In the genomic region with DNA sequence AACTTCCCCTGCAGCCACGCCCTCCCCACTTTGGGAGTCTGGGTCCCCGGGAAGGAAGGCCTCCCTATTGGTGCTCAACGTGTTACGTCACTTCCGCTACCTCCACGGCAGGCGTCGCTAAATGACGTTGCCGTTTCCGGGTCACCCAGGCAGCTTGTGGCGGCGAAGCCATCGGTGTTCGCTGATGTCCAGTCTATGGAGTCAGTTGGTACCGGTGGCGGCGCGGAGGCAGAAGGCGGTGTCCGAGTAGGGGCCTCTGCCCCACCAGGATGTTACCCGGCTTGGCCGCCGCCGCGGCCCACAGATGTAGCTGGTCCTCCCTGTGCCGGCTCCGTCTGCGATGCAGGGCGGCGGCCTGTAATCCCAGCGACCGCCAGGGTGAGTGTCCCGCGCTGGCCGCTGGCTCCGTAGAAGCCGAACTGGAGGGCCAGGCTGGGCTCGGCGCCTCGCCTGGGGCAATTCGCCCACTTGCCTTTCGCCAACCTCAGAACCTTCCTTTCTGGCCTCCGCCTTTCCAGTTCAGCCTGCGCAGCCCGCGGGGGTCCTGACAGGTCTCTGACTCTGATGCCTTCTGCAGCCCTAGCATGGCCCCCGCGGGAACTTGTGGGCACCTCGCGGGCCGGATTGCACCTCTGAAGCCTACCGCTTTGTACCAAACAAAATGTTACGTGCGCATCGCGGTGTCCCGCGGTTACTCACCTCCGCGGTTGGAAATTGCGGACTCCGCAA, we compare ENCODE assay signal across 8 cellular contexts. TPM values are rescaled to one million over a fixed set of nuclear protein-coding genes. Genes with fewer than 3 reads are reported as not detected.
A peak's percentile ranks its signal among the peaks of the same experiment; 100 is the strongest.
DNase-seq lines count a peak whose midpoint lies in the region; ATAC-seq, FAIRE-seq and TF ChIP-seq lines count a peak whose summit lies in the region.

A gene (plus strand): TSS at position 148 of the 729 bp plus-strand sequence. CDS start 122 bp downstream, at position 270.

- H3K9ac ChIP-seq in ES-I3 (ENCODE audit: low read depth, low read length), result peak within 1 kb of the TSS; percentile 85

- peak within 1 kb of the TSS; percentile 86 for H3K4me3 ChIP-seq in RWPE2 (ENCODE audit: severe bottlenecking)
- peak within 1 kb of the TSS; percentile 78 for H3K4me3 ChIP-seq in fibroblast of pulmonary artery (replicated peaks; ENCODE audit: low read depth, low read length)

- H3K27me3 ChIP-seq in RWPE2 (ENCODE audit: insufficient read depth, poor library complexity, severe bottlenecking), result no peaks in the 10 kb centered on the region

- ATAC-seq in RWPE2 (ENCODE audit: low read depth), result peak; percentile 86
- ATAC-seq in natural killer cell treated with Interleukin-12 subunit alpha and Interleukin-12 subunit beta and Interleukin-15 and Interleukin-18, amount 100 ng/mL, for 72 hours, result peak; percentile 99
- peak; percentile 97 for ATAC-seq in stimulated activated naive CD8-positive, alpha-beta T cell treated with anti-CD3 and anti-CD28 coated beads, Interleukin-15, Interleukin-2, amounts not matched to agents 100 U/mL and 50 U/mL, for 24 hours

- TF ChIP-seq CTCF in RWPE2 (IDR thresholded peaks at IDR 0.05; ENCODE audit: poor library complexity, severe bottlenecking) (peak; percentile 10), fibroblast of pulmonary artery (IDR thresholded peaks at IDR 0.05; ENCODE audit: low read length, missing control alignments) (peak; percentile 32)

- H3K4me1 ChIP-seq in ES-I3 (ENCODE audit: insufficient read depth, low read length), result peaks cover 15% of the 10 kb centered on the region
- peaks cover 11% of the 10 kb centered on the region for H3K4me1 ChIP-seq in RWPE2 (ENCODE audit: insufficient read depth, poor library complexity, severe bottlenecking)

- H3K27ac Mint-ChIP-seq in activated T-helper 2 cell treated with anti-CD3 and anti-CD28 coated beads, Interferon-gamma antibody, Interleukin-2, Interleukin-4, amounts not matched to agents 10 μg/mL and 5 μg/mL and 100 μg/mL, durations not matched to agents 14 hours and 24 hours and 36 hours, result peak within 1 kb of the TSS; percentile 85
- H3K27ac Mint-ChIP-seq in natural killer cell treated with Interleukin-12 subunit alpha and Interleukin-12 subunit beta and Interleukin-15 and Interleukin-18, amount 100 ng/mL, for 72 hours, result peak within 1 kb of the TSS; percentile 94 to 96

- H3K36me3 ChIP-seq in ES-I3 (ENCODE audit: insufficient read depth, low read length) (no peaks in the 10 kb centered on the region), RWPE2 (ENCODE audit: low read depth) (peaks cover 5% of the 10 kb centered on the region; the same call in 1 of the 2 replicates)

- peak; percentile 72 for DNase-seq in H54 (ENCODE audit: insufficient read length, low spot score)
- peak; percentile 95 for DNase-seq in LoVo (ENCODE audit: low spot score)
- peak; percentile 94 for DNase-seq in RWPE2 (ENCODE audit: low spot score)
- peak; percentile 90 for DNase-seq in activated T-helper 2 cell treated with anti-CD3 and anti-CD28 coated beads, Interferon-gamma antibody, Interleukin-2, Interleukin-4, amounts not matched to agents 10 μg/mL and 5 μg/mL and 100 μg/mL, durations not matched to agents 14 hours and 24 hours and 36 hours (ENCODE audit: low spot score)
- peak; percentile 95 for DNase-seq in fibroblast of pulmonary artery (ENCODE audit: low read depth)
- peak; percentile 95 for DNase-seq in natural killer cell treated with Interleukin-12 subunit alpha and Interleukin-12 subunit beta and Interleukin-15 and Interleukin-18, amount 100 ng/mL, for 72 hours (ENCODE audit: low spot score)
- DNase-seq in stimulated activated naive CD8-positive, alpha-beta T cell treated with anti-CD3 and anti-CD28 coated beads, Interleukin-15, Interleukin-2, amounts not matched to agents 100 U/mL and 50 U/mL, for 24 hours, result peak; percentile 91

- H3K27ac ChIP-seq in RWPE2 (ENCODE audit: poor library complexity, severe bottlenecking), result peak within 1 kb of the TSS; percentile 42

- intact Hi-C loops in activated T-helper 2 cell treated with anti-CD3 and anti-CD28 coated beads, Interferon-gamma antibody, Interleukin-2, Interleukin-4, amounts not matched to agents 10 μg/mL and 5 μg/mL and 100 μg/mL, durations not matched to agents 14 hours and 24 hours and 36 hours (cut with micrococcal nuclease), result loop anchor here (1.0 kb wide), 1 partner anchor 55 kb away; a partner anchor contains a TSS

- H3K9me3 Mint-ChIP-seq in activated T-helper 2 cell treated with anti-CD3 and anti-CD28 coated beads, Interferon-gamma antibody, Interleukin-2, Interleukin-4, amounts not matched to agents 10 μg/mL and 5 μg/mL and 100 μg/mL, durations not matched to agents 14 hours and 24 hours and 36 hours, result no peaks in the 10 kb centered on the region
- H3K9me3 Mint-ChIP-seq in natural killer cell treated with Interleukin-12 subunit alpha and Interleukin-12 subunit beta and Interleukin-15 and Interleukin-18, amount 100 ng/mL, for 72 hours, result no peaks in the 10 kb centered on the region

- no peaks in the 10 kb centered on the region for H3K9me3 ChIP-seq in ES-I3 (ENCODE audit: control insufficient read depth, insufficient read depth, low read length)
- no peaks in the 10 kb centered on the region for H3K9me3 ChIP-seq in RWPE2 (ENCODE audit: severe bottlenecking)

- peak within 1 kb of the TSS; percentile 94 for H3K4me3 Mint-ChIP-seq in activated T-helper 2 cell treated with anti-CD3 and anti-CD28 coated beads, Interferon-gamma antibody, Interleukin-2, Interleukin-4, amounts not matched to agents 10 μg/mL and 5 μg/mL and 100 μg/mL, durations not matched to agents 14 hours and 24 hours and 36 hours (ENCODE audit: low read depth)
- H3K4me3 Mint-ChIP-seq in natural killer cell treated with Interleukin-12 subunit alpha and Interleukin-12 subunit beta and Interleukin-15 and Interleukin-18, amount 100 ng/mL, for 72 hours, result peak within 1 kb of the TSS; percentile 100

- no peaks in the 10 kb centered on the region for H3K27me3 Mint-ChIP-seq in activated T-helper 2 cell treated with anti-CD3 and anti-CD28 coated beads, Interferon-gamma antibody, Interleukin-2, Interleukin-4, amounts not matched to agents 10 μg/mL and 5 μg/mL and 100 μg/mL, durations not matched to agents 14 hours and 24 hours and 36 hours (ENCODE audit: low read depth)
- no peaks in the 10 kb centered on the region for H3K27me3 Mint-ChIP-seq in natural killer cell treated with Interleukin-12 subunit alpha and Interleukin-12 subunit beta and Interleukin-15 and Interleukin-18, amount 100 ng/mL, for 72 hours

- peaks cover 18% of the 10 kb centered on the region for H3K4me1 Mint-ChIP-seq in activated T-helper 2 cell treated with anti-CD3 and anti-CD28 coated beads, Interferon-gamma antibody, Interleukin-2, Interleukin-4, amounts not matched to agents 10 μg/mL and 5 μg/mL and 100 μg/mL, durations not matched to agents 14 hours and 24 hours and 36 hours (ENCODE audit: low read depth)
- H3K4me1 Mint-ChIP-seq in natural killer cell treated with Interleukin-12 subunit alpha and Interleukin-12 subunit beta and Interleukin-15 and Interleukin-18, amount 100 ng/mL, for 72 hours (ENCODE audit: low read depth in 2 of 2), result peaks cover 14 to 20% of the 10 kb centered on the region in 2 donors

- peaks cover 14% of the 10 kb centered on the region for H3K36me3 Mint-ChIP-seq in activated T-helper 2 cell treated with anti-CD3 and anti-CD28 coated beads, Interferon-gamma antibody, Interleukin-2, Interleukin-4, amounts not matched to agents 10 μg/mL and 5 μg/mL and 100 μg/mL, durations not matched to agents 14 hours and 24 hours and 36 hours (ENCODE audit: low read depth)
- H3K36me3 Mint-ChIP-seq in natural killer cell treated with Interleukin-12 subunit alpha and Interleukin-12 subunit beta and Interleukin-15 and Interleukin-18, amount 100 ng/mL, for 72 hours, result no peaks in the 10 kb centered on the region

- FAIRE-seq in H54 (lab: Jason Lieb, UNC), result peak; percentile 88

- peak; percentile 93 for TF ChIP-seq POLR2A in H54 (IDR thresholded peaks at IDR 0.05; ENCODE audit: low read depth, low read length)

RNA-seq across cellular contexts. Expression of the gene that starts here (rescaled TPM):
- 49.9 and 51.7 TPM in 2 replicates for total RNA-seq in activated T-helper 2 cell treated with anti-CD3 and anti-CD28 coated beads, Interferon-gamma antibody, Interleukin-2, Interleukin-4, amounts not matched to agents 10 μg/mL and 5 μg/mL and 100 μg/mL, durations not matched to agents 14 hours and 24 hours and 36 hours
- total RNA-seq in natural killer cell treated with Interleukin-12 subunit alpha and Interleukin-12 subunit beta and Interleukin-15 and Interleukin-18, amount 100 ng/mL, for 72 hours, result 10 to 100 TPM; 38.8 to 41.0 TPM

Comparison
In these comparisons a context has a peak if more than half of its experiments do, and no peak if none do; other contexts are left out.
1. Peak in every context shown above with its lines: DNase-seq, ATAC-seq, H3K4me3 ChIP-seq and H3K27ac ChIP-seq.